Comparison of ENCODE assay signal across 8 cellular contexts in the genomic region with DNA sequence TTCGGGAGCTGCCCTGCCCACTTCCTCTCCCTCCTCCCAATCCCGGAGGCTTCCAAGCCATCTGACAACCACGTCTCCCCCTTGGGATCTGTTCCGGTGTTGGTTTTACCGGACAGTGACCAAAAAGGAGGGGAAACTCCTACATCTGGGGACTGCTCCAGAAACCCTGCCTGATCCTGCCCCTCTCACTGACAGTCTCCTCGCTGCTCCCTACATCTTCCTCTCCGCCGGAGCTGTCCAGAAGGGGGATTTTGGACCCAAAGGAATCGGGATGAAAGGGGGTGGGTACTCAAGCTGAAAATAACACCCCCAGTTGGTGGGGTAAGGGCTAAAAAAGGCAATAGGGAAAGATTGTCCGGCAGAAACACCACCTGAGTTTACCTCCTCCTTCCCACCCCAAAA. TPM values are rescaled to one million over a fixed set of nuclear protein-coding genes. Genes with fewer than 3 reads are reported as not detected.
A peak's percentile ranks its signal among the peaks of the same experiment; 100 is the strongest.
DNase-seq lines count a peak whose midpoint lies in the region; ATAC-seq and TF ChIP-seq lines count a peak whose summit lies in the region.

No MANE protein-coding gene starts in this region.

- peak overlapping the region; percentile 98 for H3K27ac Mint-ChIP-seq in activated CD4-positive, alpha-beta T cell treated with anti-CD3 and anti-CD28 coated beads, Interleukin-2, amount 10 ng/mL, durations not matched to agents 7 days and 5 days

- H3K56ac ChIP-seq in mesendoderm (ENCODE audit: low read length), result peak overlapping the region; percentile 87

- H3K4ac ChIP-seq in mesendoderm (ENCODE audit: low read depth, low read length), result peak overlapping the region; percentile 100

- H3K27me3 Mint-ChIP-seq in activated CD4-positive, alpha-beta T cell treated with anti-CD3 and anti-CD28 coated beads, Interleukin-2, amount 10 ng/mL, durations not matched to agents 7 days and 5 days, result no peaks in the 10 kb centered on the region

- H2BK120ac ChIP-seq in mesendoderm (ENCODE audit: low read depth, low read length), result peak overlapping the region; percentile 100

- peak overlapping the region; percentile 96 for H3K4me3 Mint-ChIP-seq in activated CD4-positive, alpha-beta T cell treated with anti-CD3 and anti-CD28 coated beads, Interleukin-2, amount 10 ng/mL, durations not matched to agents 7 days and 5 days

- no peaks in the 10 kb centered on the region for H3K36me3 ChIP-seq in mesendoderm (ENCODE audit: control insufficient read depth, insufficient read depth, low read length)

- H3K79me2 ChIP-seq in mesendoderm (ENCODE audit: control insufficient read depth, insufficient read depth, low read length), result peaks cover 21% of the 10 kb centered on the region

- H3K79me1 ChIP-seq in mesendoderm (ENCODE audit: low read length), result no peaks in the 10 kb centered on the region

- H3K36me3 Mint-ChIP-seq in activated CD4-positive, alpha-beta T cell treated with anti-CD3 and anti-CD28 coated beads, Interleukin-2, amount 10 ng/mL, durations not matched to agents 7 days and 5 days (ENCODE audit: low read depth), result peaks cover 3% of the 10 kb centered on the region

- peak overlapping the region; percentile 94 for H2BK15ac ChIP-seq in mesendoderm (replicated peaks; ENCODE audit: low read depth)

- no peak for ATAC-seq in GM19467 (IDR thresholded peaks at IDR 0.05; ENCODE audit: unreplicated experiment)

- peak overlapping the region; percentile 100 for H3K18ac ChIP-seq in mesendoderm (ENCODE audit: low read length)

- H2BK5ac ChIP-seq in mesendoderm (ENCODE audit: low read length), result peak overlapping the region; percentile 41

- H3K23ac ChIP-seq in mesendoderm (ENCODE audit: low read length), result peak overlapping the region; percentile 7

- peak; percentile 35 for DNase-seq in activated T-cell treated with anti-CD3 and anti-CD28 coated beads, Interleukin-2, amount 50 U/mL, for 1 hour
- DNase-seq in activated T-cell treated with anti-CD3 and anti-CD28 coated beads for 4 hours (no peak), NCI-H1930 (lab: John Stamatoyannopoulos, UW) (peak; percentile 45 to 46), erythroblast (lab: John Stamatoyannopoulos, UW) (peak; percentile 52 to 66), mesendoderm (peak; percentile 95), substantia nigra (lab: John Stamatoyannopoulos, UW) (peak in 41 of 49 donors; percentile 4 to 63 (median 37))
- DNase-seq in activated CD4-positive, alpha-beta T cell treated with anti-CD3 and anti-CD28 coated beads, Interleukin-2, amount 10 ng/mL, durations not matched to agents 7 days and 5 days, result peak; percentile 19

- peaks cover 5% of the 10 kb centered on the region for H3K4me1 ChIP-seq in mesendoderm (ENCODE audit: control insufficient read depth, low read depth, low read length)

- H3K4me1 Mint-ChIP-seq in activated CD4-positive, alpha-beta T cell treated with anti-CD3 and anti-CD28 coated beads, Interleukin-2, amount 10 ng/mL, durations not matched to agents 7 days and 5 days, result peaks cover 30% of the 10 kb centered on the region

- H2AK5ac ChIP-seq in mesendoderm (ENCODE audit: low read length), result no peak overlapping the region

- CTCF ChIA-PET in activated CD4-positive, alpha-beta T cell treated with anti-CD3 and anti-CD28 coated beads, Interleukin-2, amount 10 ng/mL, durations not matched to agents 7 days and 5 days (lab: Charles Lee), result interaction anchor here (0.7 to 1.1 kb wide), 3 partner anchors 62 to 113 kb away, joined by 3 to 4 read pairs (median 3); no protein-coding TSS in a partner anchor

- no peaks in the 10 kb centered on the region for H3K9me3 Mint-ChIP-seq in activated CD4-positive, alpha-beta T cell treated with anti-CD3 and anti-CD28 coated beads, Interleukin-2, amount 10 ng/mL, durations not matched to agents 7 days and 5 days

- peak overlapping the region; percentile 96 for H3K27ac ChIP-seq in mesendoderm (ENCODE audit: low read depth, low read length)
- peak overlapping the region; percentile 97 for H3K27ac ChIP-seq in substantia nigra (ENCODE audit: low read depth, low read length, poor library complexity, severe bottlenecking)

- POLR2A ChIA-PET in activated CD4-positive, alpha-beta T cell treated with anti-CD3 and anti-CD28 coated beads, Interleukin-2, amount 10 ng/mL, durations not matched to agents 7 days and 5 days (lab: Charles Lee), result no interaction called here

- H4K8ac ChIP-seq in mesendoderm (ENCODE audit: low read depth, low read length), result peak overlapping the region; percentile 100

- no peaks in the 10 kb centered on the region for H3K27me3 ChIP-seq in mesendoderm (ENCODE audit: insufficient read depth, low read length, poor library complexity)

- peak; percentile 57 for TF ChIP-seq POLR2A in erythroblast (IDR thresholded peaks at IDR 0.05; ENCODE audit: low read length)

- no CpG with 5 or more reads among the region's 10 CpGs for WGBS in mesendoderm (ENCODE audit: extremely low coverage, insufficient coverage, low lambda C conversion rate)

- peak overlapping the region; percentile 88 for H3K4me2 ChIP-seq in mesendoderm (ENCODE audit: low read length)

- H3K9ac ChIP-seq in mesendoderm (ENCODE audit: low read length), result peak overlapping the region; percentile 94

- no peak overlapping the region for H4K5ac ChIP-seq in mesendoderm (ENCODE audit: low read length)

- peak overlapping the region; percentile 80 for H3K4me3 ChIP-seq in mesendoderm (ENCODE audit: low read length)

RNA-seq across cellular contexts. Expression of a gene that starts 1.5 kb away (rescaled TPM):
- 10 to 100 TPM; 27.3 to 28.8 TPM for total RNA-seq in activated CD4-positive, alpha-beta T cell treated with anti-CD3 and anti-CD28 coated beads, Interleukin-2, amount 10 ng/mL, durations not matched to agents 7 days and 5 days
- 7.5 TPM for polyA plus RNA-seq in mesendoderm (2013, experiment 1 of 2)
- 6.7 TPM for polyA plus RNA-seq in mesendoderm (2013, experiment 2 of 2)
